Comparison of ENCODE assay signal across 8 cellular contexts in genomic region chr22:29040385-29041275, GRCh38. TPM values are rescaled to one million over a fixed set of nuclear protein-coding genes. Genes with fewer than 3 reads are reported as not detected.
DNase-seq lines count a peak whose midpoint lies in the region; ATAC-seq and TF ChIP-seq lines count a peak whose summit lies in the region.

No MANE protein-coding gene starts in this region.

- H3K79me2 ChIP-seq in GM23248 (ENCODE audit: insufficient read depth): no peaks in the 10 kb centered on the region

- ATAC-seq in lung (ENCODE audit: insufficient read depth, low FRiP score) (peak; percentile 63), GM19395 (IDR thresholded peaks at IDR 0.05; ENCODE audit: unreplicated experiment) (no peak)

- H3F3A ChIP-seq in GM23248 (ENCODE audit: insufficient read depth): peaks cover 35% of the 10 kb centered on the region

- 18% methylated on average over 9 of the region's 9 CpGs for WGBS in GM23248 (ENCODE audit: low coverage in 1 of 2, low lambda C conversion rate in 2 of 2, missing lambda C conversion rate in 2 of 2), 2 experiments
- 32 to 40% methylated on average over 9 of the region's 9 CpGs for WGBS in lung, 2 donors

- H3K27me3 ChIP-seq in GM23248 (replicated peaks; ENCODE audit: insufficient read depth) (no peaks in the 10 kb centered on the region), dorsolateral prefrontal cortex (no peaks in the 10 kb centered on the region), lung (ENCODE audit: control insufficient read depth, insufficient read depth) (no peaks in the 10 kb centered on the region)

- no peaks in the 10 kb centered on the region for H3K9me2 ChIP-seq in GM23248 (ENCODE audit: insufficient read depth)

- TF ChIP-seq CTCF in dorsolateral prefrontal cortex (IDR thresholded peaks at IDR 0.05 in 54 of 56, conservative IDR thresholded peaks at IDR 0.05 in 2 of 56; ENCODE audit: low read depth in 1 of 56, partially characterized antibody in 56 of 56) (peak in 55 of 56 donors; percentile 95 to 99 (median 98)), lung (IDR thresholded peaks at IDR 0.05; ENCODE audit: control extremely low read depth, extremely low read depth) (peak; percentile 96)

- DNase-seq in AG08396 (ENCODE audit: low spot score) (peak; percentile 71), GM23248 (peak; percentile 92), NCI-H460 (ENCODE audit: extremely low read depth, low read depth) (peak; percentile 52), dorsolateral prefrontal cortex (peak in 6 of 10 donors; percentile 63 to 80 (median 72)), lung (ENCODE audit: low spot score) (peak; percentile 65)
- DNase-seq in activated CD4-positive, alpha-beta T cell treated with anti-CD3 and anti-CD28 coated beads, Interleukin-2, amount 50 U/mL, for 1 hour: peak; percentile 60
- DNase-seq in stimulated activated CD8-positive, alpha-beta memory T cell treated with anti-CD3 and anti-CD28 coated beads, Interleukin-12 subunit alpha, Interleukin-12 subunit beta, amount 100 ng/mL, for 24 hours (ENCODE audit: extremely low read depth): peak; percentile 20

- H3K4me1 ChIP-seq in GM23248 (ENCODE audit: insufficient read depth) (peaks cover 40% of the 10 kb centered on the region), lung (ENCODE audit: control insufficient read depth in 2 of 2, insufficient read depth in 2 of 2, low read length in 2 of 2) (no peaks in the 10 kb centered on the region)

- H3K27ac ChIP-seq in GM23248 (peak overlapping the region; percentile 78), dorsolateral prefrontal cortex (peak overlapping the region in 50 of 59 donors; percentile 1 to 87 (median 60)), lung (ENCODE audit: low read depth in 1 of 2, low read length in 1 of 2) (peak overlapping the region in 1 of 2 donors; percentile 39)

- H2AFZ ChIP-seq in GM23248: peak overlapping the region; percentile 54

- peak overlapping the region; percentile 67 for H3K4me2 ChIP-seq in GM23248 (ENCODE audit: unreplicated experiment)

- intact Hi-C loops in dorsolateral prefrontal cortex (cut with DNase I): loop anchor here (1.0 to 10.0 kb wide), 4 partner anchors 185 to 438 kb away; no protein-coding TSS in a partner anchor

- H3K9me3 ChIP-seq in GM23248 (ENCODE audit: low read depth): no peaks in the 10 kb centered on the region
- H3K9me3 ChIP-seq in lung (ENCODE audit: control insufficient read depth in 2 of 2, insufficient read depth in 1 of 2, low read length in 1 of 2): no peaks in the 10 kb centered on the region

- H3K4me3 ChIP-seq in GM23248: peak overlapping the region; percentile 35; the same call in 1 of the 2 replicates
- H3K4me3 ChIP-seq in dorsolateral prefrontal cortex: peak overlapping the region in 3 of 59 donors; percentile 10 to 19 (median 15)
- no peak overlapping the region for H3K4me3 ChIP-seq in lung

- no peaks in the 10 kb centered on the region for H4K20me1 ChIP-seq in GM23248 (ENCODE audit: insufficient read depth)

- in situ Hi-C loops in GM23248 (cut with MboI): loop anchor here (25.0 kb wide), 1 partner anchor 428 kb away; no protein-coding TSS in a partner anchor

- peak overlapping the region; percentile 70 for H3K9ac ChIP-seq in GM23248

- H3K36me3 ChIP-seq in GM23248 (ENCODE audit: low read depth): no peaks in the 10 kb centered on the region
- peaks cover 0 to 4% of the 10 kb centered on the region in 2 donors for H3K36me3 ChIP-seq in lung (ENCODE audit: control insufficient read depth in 2 of 2, insufficient read depth in 2 of 2, low read length in 2 of 2)

RNA-seq across cellular contexts. Expression of gene C22orf31, which starts 21.0 kb away (rescaled TPM):
- not detected in 2 replicates for total RNA-seq in GM23248 (2014; rRNA removed; shearing (Covaris generic))
- polyA plus RNA-seq in GM23248 (2016; fragmentation: Nextera tagmentation; extraction: Ambion mirVana) (not detected in 2 replicates), lung (under 1 TPM; 0.07 to 0.30 TPM)
- not detected in 2 replicates for total RNA-seq in NCI-H460 (2014; rRNA removed; shearing (Covaris generic))
- not detected in 2 replicates for polyA plus RNA-seq in NCI-H460 (2014; cell fraction: nucleus; rRNA removed)
- total RNA-seq in dorsolateral prefrontal cortex (1 to 10 TPM in 11 of 120 experiments, under 1 TPM in 38, not detected in 71; 0.32 to 2.0 (median 0.72) TPM), lung (not detected)

RNA-seq across cellular contexts. Expression of gene KREMEN1, which starts 32.2 kb away (rescaled TPM):
- total RNA-seq in GM23248 (2014; rRNA removed; shearing (Covaris generic)): 2.7 and 4.4 TPM in 2 replicates
- 4.3 and 4.5 TPM in 2 replicates for polyA plus RNA-seq in GM23248 (2016; fragmentation: Nextera tagmentation; extraction: Ambion mirVana)
- total RNA-seq in NCI-H460 (2014; rRNA removed; shearing (Covaris generic)): 1.5 and 1.6 TPM in 2 replicates
- 1.2 and 1.4 TPM in 2 replicates for polyA plus RNA-seq in NCI-H460 (2014; cell fraction: nucleus; rRNA removed)
- total RNA-seq in dorsolateral prefrontal cortex: 10 to 100 TPM; 11.4 to 40.0 (median 19.2) TPM
- 10 to 100 TPM; 15.7 to 27.5 TPM for total RNA-seq in lung
- polyA plus RNA-seq in lung: 10 to 100 TPM in 1 of 2 donors, 1 to 10 TPM in 1; 8.8 to 24.4 TPM

Comparison
In these comparisons a context has a peak if more than half of its experiments do, and no peak if none do; other contexts are left out.
1. DNase-seq: peak in every context shown above with its lines; median percentile 92 in GM23248; 72 in dorsolateral prefrontal cortex; 71 in AG08396; 65 in lung; 60 in activated CD4-positive, alpha-beta T cell treated with anti-CD3 and anti-CD28 coated beads, Interleukin-2, amount 50 U/mL, for 1 hour; 52 in NCI-H460; 20 in stimulated activated CD8-positive, alpha-beta memory T cell treated with anti-CD3 and anti-CD28 coated beads, Interleukin-12 subunit alpha, Interleukin-12 subunit beta, amount 100 ng/mL, for 24 hours.